Comparison of ENCODE assay signal across 8 cellular contexts in genomic region chr3:33131328-33132018, GRCh38. TPM values are rescaled to one million over a fixed set of nuclear protein-coding genes. Genes with fewer than 3 reads are reported as not detected.
A peak's percentile ranks its signal among the peaks of the same experiment; 100 is the strongest.
DNase-seq lines count a peak whose midpoint lies in the region; ATAC-seq and TF ChIP-seq lines count a peak whose summit lies in the region.

No MANE protein-coding gene starts in this region.

- TF ChIP-seq CTCF in GM12873 (IDR thresholded peaks at IDR 0.05; ENCODE audit: insufficient read depth, low read depth, low read length, missing control alignments) (peak; percentile 67), SU-DHL-6 (IDR thresholded peaks at IDR 0.05; ENCODE audit: insufficient read depth, low read length, poor library complexity, severe bottlenecking) (peak; percentile 77), colonic mucosa (IDR thresholded peaks at IDR 0.05) (peak; percentile 68), liver (IDR thresholded peaks at IDR 0.05; ENCODE audit: low read depth, low read length, missing input control) (peak; percentile 70), suprapubic skin (IDR thresholded peaks at IDR 0.05) (peak; percentile 37 to 69)

- H3K9ac ChIP-seq in SU-DHL-6 (ENCODE audit: low read length) (no peak overlapping the region), colonic mucosa (ENCODE audit: low read depth in 2 of 2, low read length in 2 of 2) (no peak overlapping the region), liver (ENCODE audit: low read depth in 1 of 2, low read length in 2 of 2) (no peak overlapping the region)

- TF ChIP-seq POLR2A in suprapubic skin (IDR thresholded peaks at IDR 0.05) = no peak

- no peaks in the 10 kb centered on the region for H3F3A ChIP-seq in SU-DHL-6 (ENCODE audit: insufficient read depth)

- H2AFZ ChIP-seq in SU-DHL-6 (ENCODE audit: low read depth, low read length, severe bottlenecking) = no peak overlapping the region

- peak; percentile 66 for ATAC-seq in HG02588 (IDR thresholded peaks at IDR 0.05; ENCODE audit: unreplicated experiment)

- TF ChIP-seq EP300 in suprapubic skin (IDR thresholded peaks at IDR 0.05) = no peak

- H3K27me3 ChIP-seq in SU-DHL-6 (ENCODE audit: low read length) = no peaks in the 10 kb centered on the region
- H3K27me3 ChIP-seq in colonic mucosa = no peaks in the 10 kb centered on the region
- H3K27me3 ChIP-seq in liver (ENCODE audit: control insufficient read depth in 4 of 4, insufficient read depth in 4 of 4, low read length in 3 of 4) = no peaks in the 10 kb centered on the region
- no peaks in the 10 kb centered on the region for H3K27me3 ChIP-seq in suprapubic skin

- no peaks in the 10 kb centered on the region for H4K20me1 ChIP-seq in SU-DHL-6 (ENCODE audit: low read depth, low read length)

- DNase-seq in A172 (ENCODE audit: low spot score) (peak; percentile 76), MV-4-11 (lab: John Stamatoyannopoulos, UW) (peak; percentile 38), colonic mucosa (peak; percentile 42), suprapubic skin (ENCODE audit: low spot score in 2 of 2) (no peak)

- H3K4me1 ChIP-seq in colonic mucosa = no peaks in the 10 kb centered on the region
- H3K4me1 ChIP-seq in liver (ENCODE audit: control insufficient read depth in 4 of 4, insufficient read depth in 4 of 4, low read length in 3 of 4) = no peaks in the 10 kb centered on the region
- H3K4me1 ChIP-seq in suprapubic skin = peaks cover 6% of the 10 kb centered on the region

- no peaks in the 10 kb centered on the region for H3K79me2 ChIP-seq in SU-DHL-6 (ENCODE audit: insufficient read depth, low read length)

- H3K36me3 ChIP-seq in SU-DHL-6 (ENCODE audit: low read length) (no peaks in the 10 kb centered on the region), colonic mucosa (no peaks in the 10 kb centered on the region), liver (ENCODE audit: control insufficient read depth in 4 of 4, insufficient read depth in 3 of 4, low read depth in 1 of 4, low read length in 3 of 4) (peaks cover 10 to 24% (median 16%) of the 10 kb centered on the region in 4 donors), suprapubic skin (peaks cover 81% of the 10 kb centered on the region)

- H3K9me2 ChIP-seq in SU-DHL-6 (replicated peaks; ENCODE audit: insufficient read depth, low read length) = no peaks in the 10 kb centered on the region

- peak; percentile 87 to 88 for TF ChIP-seq RAD21 in liver (IDR thresholded peaks at IDR 0.05)

- intact Hi-C loops in colonic mucosa (cut with DNase I) = loop anchor here (2.0 to 10.0 kb wide), 2 partner anchors 241 to 663 kb away; partner anchors contain the start of gene PDCD6IP

- no peak overlapping the region for H3K27ac ChIP-seq in SU-DHL-6 (ENCODE audit: low read depth, low read length)
- no peak overlapping the region for H3K27ac ChIP-seq in colonic mucosa
- H3K27ac ChIP-seq in liver (ENCODE audit: low read depth in 1 of 2, low read length in 2 of 2) = no peak overlapping the region
- H3K27ac ChIP-seq in suprapubic skin = no peak overlapping the region

- H3K4me3 ChIP-seq in SU-DHL-6 (ENCODE audit: insufficient read depth, low read length, poor library complexity, severe bottlenecking) (no peak overlapping the region), colonic mucosa (no peak overlapping the region), liver (ENCODE audit: low read depth in 1 of 3, low read length in 3 of 3) (no peak overlapping the region), suprapubic skin (no peak overlapping the region)

- H3K9me3 ChIP-seq in SU-DHL-6 (ENCODE audit: insufficient read depth, low read length) (no peaks in the 10 kb centered on the region), colonic mucosa (no peaks in the 10 kb centered on the region), liver (ENCODE audit: control insufficient read depth in 4 of 4, low read length in 3 of 4) (no peaks in the 10 kb centered on the region), suprapubic skin (no peaks in the 10 kb centered on the region)

- 25% methylated on average over 6 of the region's 6 CpGs for WGBS in liver
- 30% methylated on average over 6 of the region's 6 CpGs for WGBS in suprapubic skin

- H3K4me2 ChIP-seq in SU-DHL-6 (ENCODE audit: low read depth, low read length, poor library complexity, severe bottlenecking) = no peak overlapping the region

TF ChIP-seq in liver, 16 proteins besides CTCF, POLR2A, EP300 and RAD21:
- no peak for TF ChIP-seq YY1 (IDR thresholded peaks at IDR 0.05)
- TF ChIP-seq JUND (IDR thresholded peaks at IDR 0.05) = no peak
- TF ChIP-seq SP1 (IDR thresholded peaks at IDR 0.05) = no peak
- no peak for TF ChIP-seq ATF3 (IDR thresholded peaks at IDR 0.05)
- no peak for TF ChIP-seq ZBTB33 (IDR thresholded peaks at IDR 0.05)
- no peak for TF ChIP-seq GABPA (IDR thresholded peaks at IDR 0.05 in 1 of 2, conservative IDR thresholded peaks at IDR 0.05 in 1 of 2)
- TF ChIP-seq HNF4A (conservative IDR thresholded peaks at IDR 0.05) = no peak
- TF ChIP-seq MAX (IDR thresholded peaks at IDR 0.05) = no peak
- TF ChIP-seq NR2F2 (IDR thresholded peaks at IDR 0.05) = no peak
- no peak for TF ChIP-seq REST (IDR thresholded peaks at IDR 0.05)
- TF ChIP-seq HNF4G (IDR thresholded peaks at IDR 0.05) = no peak
- no peak for TF ChIP-seq FOXA1 (IDR thresholded peaks at IDR 0.05)
- TF ChIP-seq RXRA (IDR thresholded peaks at IDR 0.05) = no peak
- TF ChIP-seq EGR1 (IDR thresholded peaks at IDR 0.05; ENCODE audit: low read depth in 2 of 2) = no peak

RNA-seq across cellular contexts. Expression of gene CRTAP, which starts 17.7 kb away (rescaled TPM):
- total RNA-seq in A172 (2014; rRNA removed; shearing (Covaris generic)) = 416 and 442 TPM in 2 replicates
- total RNA-seq in colonic mucosa (100 to 1,000 TPM in 1 of 2 donors, 10 to 100 TPM in 1; 92.7 to 101 TPM), liver (10 to 100 TPM; 34.9 to 47.6 TPM), suprapubic skin (100 to 1,000 TPM in 3 of 4 donors, 10 to 100 TPM in 1; 99.5 to 162 (median 135) TPM)
- polyA plus RNA-seq in liver = 10 to 100 TPM; 26.5 to 42.1 TPM

RNA-seq across cellular contexts. Expression of gene GLB1, which starts 34.5 kb away (rescaled TPM):
- total RNA-seq in A172 (2014; rRNA removed; shearing (Covaris generic)) = 122 TPM in 2 replicates
- total RNA-seq in colonic mucosa (10 to 100 TPM; 75.0 to 93.8 TPM), liver (10 to 100 TPM; 33.8 to 39.8 TPM), suprapubic skin (10 to 100 TPM; 27.1 to 42.6 (median 40.3) TPM)
- polyA plus RNA-seq in liver = 10 to 100 TPM; 21.6 to 36.8 TPM

RNA-seq across cellular contexts. Expression of gene TMPPE, which starts 34.5 kb away (rescaled TPM):
- 2.8 and 3.8 TPM in 2 replicates for total RNA-seq in A172 (2014; rRNA removed; shearing (Covaris generic))
- total RNA-seq in colonic mucosa = 10 to 100 TPM; 10.9 to 14.6 TPM
- 10 to 100 TPM in 1 of 2 donors, 1 to 10 TPM in 1; 6.8 to 10.2 TPM for total RNA-seq in liver
- polyA plus RNA-seq in liver = under 1 TPM; 0.51 to 0.56 TPM
- 10 to 100 TPM in 3 of 4 donors, 1 to 10 TPM in 1; 9.7 to 17.1 (median 15.6) TPM for total RNA-seq in suprapubic skin

Comparison
In these comparisons a context has a peak if more than half of its experiments do, and no peak if none do; other contexts are left out.
1. DNase-seq: peak in A172 (single experiment), MV-4-11 (single experiment) and colonic mucosa (single experiment); none in suprapubic skin (0 of 2).
2. Peak in every context shown above with its lines, with median percentiles within 50 percentile points of each other: CTCF ChIP-seq.